11 cellular contexts compared by ENCODE assay signal in the genomic region with DNA sequence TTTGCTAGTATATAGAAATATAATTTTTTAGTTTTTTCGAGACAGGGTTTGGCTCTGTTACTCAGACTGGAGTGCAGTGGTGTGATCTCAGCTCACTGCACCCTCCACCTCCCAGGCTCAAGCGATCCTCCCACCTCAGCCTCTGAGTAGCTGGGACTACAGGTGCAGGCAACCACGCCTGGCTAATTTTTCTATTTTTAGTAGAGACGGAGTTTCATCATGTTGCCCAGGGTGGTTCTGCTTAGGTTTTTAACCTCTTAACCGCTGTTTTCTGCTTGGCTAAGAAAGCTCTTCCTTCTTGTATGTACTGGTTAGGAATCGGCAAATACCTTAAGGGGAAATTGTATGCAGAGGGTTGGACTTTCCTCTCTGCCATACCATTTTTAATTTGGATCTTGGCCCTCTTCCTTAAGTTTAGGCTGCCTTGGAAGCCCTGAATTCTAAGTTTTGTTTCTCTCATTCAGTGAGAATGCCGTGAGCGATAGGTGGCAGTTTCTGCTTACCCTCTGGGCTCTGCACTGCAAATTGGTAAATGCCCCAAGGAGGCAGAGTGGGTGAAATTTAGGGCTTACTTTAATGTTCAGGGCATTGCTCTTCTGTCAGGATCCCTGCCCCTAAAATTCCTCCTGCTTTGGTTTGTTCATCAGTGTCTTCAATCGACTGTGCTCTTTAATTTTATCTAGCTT. TPM values are rescaled to one million over a fixed set of nuclear protein-coding genes. Genes with fewer than 3 reads are reported as not detected.
DNase-seq lines count a peak whose midpoint lies in the region; ATAC-seq and TF ChIP-seq lines count a peak whose summit lies in the region.
"Had no signal": no experiment of that assay in that cellular context is flagged by ENCODE, and none has a peak within 500 bp of the region (broad histone marks: within the 10 kb centered on the region; RNA-seq: fewer than 3 reads in every experiment).

No MANE protein-coding gene starts in this region.

- no peak for TF ChIP-seq POLR2A in suprapubic skin (IDR thresholded peaks at IDR 0.05)

- H3K4me1 ChIP-seq in BLaER1 treated with 17β-estradiol and CSF1 and Interleukin-3, amounts not matched to agents 10 nM and 100 nM, result peaks cover 0 to 18% (median 11%) of the 10 kb centered on the region in 10 experiments; a peak in 17 of 20 replicates
- peaks cover 5% of the 10 kb centered on the region for H3K4me1 ChIP-seq in suprapubic skin

- peak; percentile 42 for DNase-seq in NCI-H2227 (lab: John Stamatoyannopoulos, UW; ENCODE audit: unreplicated experiment)
- DNase-seq in activated CD4-positive, CD25-positive, alpha-beta regulatory T cell (lab: John Stamatoyannopoulos, UW), result no peak
- DNase-seq in suprapubic skin (ENCODE audit: low spot score in 2 of 2), result no peak
- no peak for DNase-seq in OCI-M2 (lab: John Stamatoyannopoulos, UW; ENCODE audit: unreplicated experiment)
- no peak for DNase-seq in anterior cingulate cortex (lab: John Stamatoyannopoulos, UW)
- DNase-seq: activated CD4-positive, alpha-beta T cell treated with anti-CD3 and anti-CD28 coated beads for 1 hour; DND-41; IMR-90 had no signal

- H3K27ac ChIP-seq in BLaER1 treated with 17β-estradiol and CSF1 and Interleukin-3, amounts not matched to agents 10 nM and 100 nM, result no peak overlapping the region
- no peak overlapping the region for H3K27ac ChIP-seq in suprapubic skin

- TF ChIP-seq CTCF in suprapubic skin (IDR thresholded peaks at IDR 0.05), result no peak

- no peaks in the 10 kb centered on the region for H3K36me3 ChIP-seq in BLaER1 treated with 17β-estradiol and CSF1 and Interleukin-3, amounts not matched to agents 10 nM and 100 nM
- no peaks in the 10 kb centered on the region for H3K36me3 ChIP-seq in suprapubic skin

- H3K27me3 ChIP-seq in BLaER1 treated with 17β-estradiol and CSF1 and Interleukin-3, amounts not matched to agents 10 nM and 100 nM, result no peaks in the 10 kb centered on the region
- H3K27me3 ChIP-seq in suprapubic skin, result no peaks in the 10 kb centered on the region

- no peak overlapping the region for H3K4me3 ChIP-seq in BLaER1 treated with 17β-estradiol and CSF1 and Interleukin-3, amounts not matched to agents 10 nM and 100 nM
- no peak overlapping the region for H3K4me3 ChIP-seq in suprapubic skin

- peaks cover 0 to 11% (median 7%) of the 10 kb centered on the region in 11 experiments; a peak in 5 of 22 replicates for H3K9me3 ChIP-seq in BLaER1 treated with 17β-estradiol and CSF1 and Interleukin-3, amounts not matched to agents 10 nM and 100 nM (replicated peaks in 1 of 11)
- no peaks in the 10 kb centered on the region for H3K9me3 ChIP-seq in suprapubic skin

- ATAC-seq in GM19043 (IDR thresholded peaks at IDR 0.05; ENCODE audit: low read depth, unreplicated experiment) (peak; percentile 59), HG02943 (IDR thresholded peaks at IDR 0.05; ENCODE audit: low read depth, unreplicated experiment) (peak; percentile 75)

- 57% methylated on average over 9 of the region's 9 CpGs for WGBS in suprapubic skin

- no peaks in the 10 kb centered on the region for H4K20me1 ChIP-seq in BLaER1 treated with 17β-estradiol and CSF1 and Interleukin-3, amounts not matched to agents 10 nM and 100 nM

- no peak overlapping the region for H3K9ac ChIP-seq in BLaER1 treated with 17β-estradiol and CSF1 and Interleukin-3, amounts not matched to agents 10 nM and 100 nM

- TF ChIP-seq EP300 in suprapubic skin (IDR thresholded peaks at IDR 0.05), result no peak

- H3K4me2 ChIP-seq in BLaER1 treated with 17β-estradiol and CSF1 and Interleukin-3, amounts not matched to agents 10 nM and 100 nM, result peak overlapping the region in 10 of 11 experiments; percentile 3 to 71 (median 55); a peak in 18 of 22 replicates

RNA-seq across cellular contexts. Expression of a gene that starts 32.3 kb away (rescaled TPM):
- total RNA-seq in suprapubic skin, result 10 to 100 TPM in 1 of 4 donors, 1 to 10 TPM in 3; 2.3 to 15.1 (median 4.1) TPM
